In genomic region chr15:41562784-41563198, GRCh38 we compare ENCODE assay signal across 1 cellular context.
TF ChIP-seq lines count a peak whose summit lies in the region.

No MANE protein-coding gene starts in this region.

TF ChIP-seq in H1, 55 proteins besides CTCF, POLR2A, EP300 and RAD21:
- TF ChIP-seq YY1 (IDR thresholded peaks at IDR 0.05; ENCODE audit: low read depth, low read length): no peak
- TF ChIP-seq CREB1 (IDR thresholded peaks at IDR 0.05): no peak
- TF ChIP-seq JUND (IDR thresholded peaks at IDR 0.05; ENCODE audit: low read length): no peak
- no peak for TF ChIP-seq CHD1 (IDR thresholded peaks at IDR 0.05; ENCODE audit: low read depth, low read length)
- no peak for TF ChIP-seq TEAD4 (IDR thresholded peaks at IDR 0.05; ENCODE audit: low read depth, low read length)
- no peak for TF ChIP-seq EGR1 (IDR thresholded peaks at IDR 0.05; ENCODE audit: borderline replicate concordance, low read depth, low read length)
- TF ChIP-seq BACH1 (IDR thresholded peaks at IDR 0.05; ENCODE audit: low read length): no peak
- no peak for TF ChIP-seq BRCA1 (IDR thresholded peaks at IDR 0.05; ENCODE audit: low read depth, low read length)
- no peak for TF ChIP-seq SAP30 (IDR thresholded peaks at IDR 0.05; ENCODE audit: insufficient read depth, insufficient replicate concordance, low read length)
- no peak for TF ChIP-seq CEBPB (IDR thresholded peaks at IDR 0.05; ENCODE audit: low read depth, low read length)
- TF ChIP-seq RBBP5 (IDR thresholded peaks at IDR 0.05; ENCODE audit: borderline replicate concordance, low read depth, low read length): no peak
- no peak for TF ChIP-seq CBX5 (IDR thresholded peaks at IDR 0.05; ENCODE audit: low read depth, low read length)
- no peak for TF ChIP-seq SP2 (IDR thresholded peaks at IDR 0.05; ENCODE audit: low read length)
